ENCODE assay signal across 12 cellular contexts in the genomic region with DNA sequence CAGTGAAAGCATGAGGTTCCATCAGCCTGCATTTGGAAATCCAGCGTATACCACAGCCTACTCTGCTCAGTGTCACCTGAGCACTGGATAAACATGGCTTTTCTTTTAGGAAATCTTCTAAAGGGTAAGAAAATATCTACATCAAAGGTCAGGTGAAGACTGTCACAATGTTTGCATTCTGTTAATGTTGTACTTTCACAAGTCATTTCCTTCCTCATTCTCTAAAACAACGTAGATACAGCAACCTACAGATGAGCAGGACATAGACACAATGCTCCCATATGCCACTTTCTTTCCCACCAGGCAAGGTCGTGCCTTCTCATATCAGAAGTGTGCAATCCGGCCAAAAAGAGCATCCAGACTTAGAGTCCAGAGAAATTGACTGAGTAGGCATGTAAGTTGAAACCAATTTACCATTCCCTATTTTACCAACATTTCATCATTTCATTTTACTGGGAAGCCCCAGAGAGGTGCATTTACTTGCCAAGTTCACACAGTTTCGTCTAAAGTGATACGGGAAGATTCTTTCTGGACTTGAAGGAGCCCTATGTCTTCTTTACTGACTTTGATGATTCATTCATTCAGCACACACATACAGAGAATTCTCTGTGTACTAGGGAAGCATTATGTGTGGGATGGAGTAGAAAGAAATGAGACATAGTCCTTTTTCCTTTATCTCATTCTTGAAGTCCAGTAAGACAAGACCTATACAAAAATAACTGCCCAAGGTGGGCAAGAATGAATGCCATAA. TPM values are rescaled to one million over a fixed set of nuclear protein-coding genes. Genes with fewer than 3 reads are reported as not detected.
DNase-seq lines count a peak whose midpoint lies in the region; ATAC-seq, FAIRE-seq and TF ChIP-seq lines count a peak whose summit lies in the region.
"Had no signal": no experiment of that assay in that cellular context is flagged by ENCODE, and none has a peak within 500 bp of the region (broad histone marks: within the 10 kb centered on the region; RNA-seq: fewer than 3 reads in every experiment).

No MANE protein-coding gene starts in this region.

- H3K27me3 ChIP-seq in mammary epithelial cell (ENCODE audit: insufficient read depth, low read length) (no peaks in the 10 kb centered on the region), psoas muscle (ENCODE audit: insufficient read depth in 3 of 3, low read length in 2 of 3) (no peaks in the 10 kb centered on the region)
- H3K27me3 ChIP-seq: thyroid gland had no signal

- H3K9ac ChIP-seq in mammary epithelial cell (ENCODE audit: insufficient read depth, low read length): no peak overlapping the region
- H3K9ac ChIP-seq: parathyroid adenoma, SK-N-SH had no signal

- TF ChIP-seq CTCF in mammary epithelial cell (conservative IDR thresholded peaks at IDR 0.05 in 1 of 2, IDR thresholded peaks at IDR 0.05 in 1 of 2; ENCODE audit: extremely low read depth in 1 of 2, insufficient read depth in 1 of 2, low read depth in 1 of 2, low read length in 2 of 2) (no peak), psoas muscle (IDR thresholded peaks at IDR 0.05) (no peak)

- peak; percentile 50 for DNase-seq in NAMALWA (ENCODE audit: low spot score)
- DNase-seq in mammary epithelial cell: peak; percentile 45
- DNase-seq in psoas muscle: no peak
- DNase-seq in A172 (ENCODE audit: low spot score): no peak
- DNase-seq in head of caudate nucleus: no peak
- DNase-seq in stimulated activated CD4-positive, alpha-beta T cell treated with anti-CD3 and anti-CD28 coated beads, Interleukin-1b, Interleukin-23, amount 100 ng/mL, for 48 hours: no peak
- DNase-seq in RCC 7860 (ENCODE audit: low spot score): no peak
- DNase-seq: SK-N-SH, thyroid gland had no signal

- FAIRE-seq in RCC 7860 (lab: Jason Lieb, UNC): no peak
- FAIRE-seq: GM18507 had no signal

- in situ Hi-C loops in mammary epithelial cell (cut with MboI; ENCODE audit: low sequenced_read_pairs in 2 of 2): no loop called here

- CTCF ChIA-PET in mammary epithelial cell (lab: Charles Lee; ENCODE audit: low non-redundant PET): no interaction called here

- H3K4me1 ChIP-seq in mammary epithelial cell (ENCODE audit: insufficient read depth, low read length): no peaks in the 10 kb centered on the region
- peaks cover 21% of the 10 kb centered on the region for H3K4me1 ChIP-seq in psoas muscle
- H3K4me1 ChIP-seq: parathyroid adenoma, thyroid gland had no signal

- WGBS in mammary epithelial cell (ENCODE audit: low coverage, missing lambda C conversion rate): 88% methylated on average over 6 of the region's 6 CpGs
- 76 to 80% (median 79%) methylated on average over 6 of the region's 6 CpGs for WGBS in psoas muscle, 3 donors

- H3K4me3 ChIP-seq in mammary epithelial cell (replicated peaks in 1 of 3; ENCODE audit: insufficient read depth in 1 of 3, low read depth in 2 of 3, low read length in 3 of 3) (no peak overlapping the region), psoas muscle (no peak overlapping the region)
- H3K4me3 ChIP-seq: thyroid gland had no signal

- H2AFZ ChIP-seq in mammary epithelial cell (ENCODE audit: low read depth, low read length): no peak overlapping the region
- H2AFZ ChIP-seq: parathyroid adenoma had no signal

- intact Hi-C loops in mammary epithelial cell (cut with micrococcal nuclease) (no loop called here), psoas muscle (cut with DNase I) (no loop called here), head of caudate nucleus (cut with DNase I) (no loop called here)

- H3K79me2 ChIP-seq in mammary epithelial cell (ENCODE audit: insufficient read depth, low read length): no peaks in the 10 kb centered on the region
- H3K79me2 ChIP-seq: parathyroid adenoma had no signal

- no peaks in the 10 kb centered on the region for H4K20me1 ChIP-seq in mammary epithelial cell (ENCODE audit: insufficient read depth, low read length)

- H3K36me3 ChIP-seq in mammary epithelial cell (ENCODE audit: insufficient read depth, low read length) (no peaks in the 10 kb centered on the region), psoas muscle (ENCODE audit: insufficient read depth in 1 of 2, low read depth in 1 of 2) (no peaks in the 10 kb centered on the region)
- H3K36me3 ChIP-seq: thyroid gland had no signal

- no TSS peak for BruUV-seq in mammary epithelial cell (replicated peaks; lab: Mats Ljungman, UMichigan)

- H3K4me2 ChIP-seq in mammary epithelial cell (ENCODE audit: insufficient read depth, low read depth, low read length): no peak overlapping the region
- H3K4me2 ChIP-seq: SK-N-SH had no signal

- H3K9me3 ChIP-seq in mammary epithelial cell (replicated peaks; ENCODE audit: insufficient read depth, low read length) (no peaks in the 10 kb centered on the region), psoas muscle (no peaks in the 10 kb centered on the region)
- H3K9me3 ChIP-seq: SK-N-SH, thyroid gland had no signal

- no peak overlapping the region for H3K27ac ChIP-seq in mammary epithelial cell (ENCODE audit: insufficient read depth, low read depth, low read length)
- peak overlapping the region; percentile 56 for H3K27ac ChIP-seq in psoas muscle
- H3K27ac ChIP-seq: parathyroid adenoma, thyroid gland had no signal

- dilution Hi-C loops in mammary epithelial cell (cut with HindIII; ENCODE audit: low sequenced_read_pairs): no loop called here

- ATAC-seq in GM18861 (IDR thresholded peaks at IDR 0.05; ENCODE audit: unreplicated experiment) (peak; percentile 72), psoas muscle (peak in 1 of 4 donors; percentile 21)

RNA-seq across cellular contexts. Expression of a gene that starts 30.6 kb away (rescaled TPM):
- total RNA-seq in mammary epithelial cell: 100 to 1,000 TPM in 1 of 2 donors, 10 to 100 TPM in 1; 66.8 to 109 TPM
- polyA plus RNA-seq in mammary epithelial cell: 19.1 TPM
- polyA minus RNA-seq in mammary epithelial cell: 149 TPM
- total RNA-seq in psoas muscle: 10 to 100 TPM; 42.8 to 80.3 (median 58.3) TPM
- 1 to 10 TPM; 2.6 to 8.7 (median 3.1) TPM for polyA plus RNA-seq in psoas muscle
- total RNA-seq in A172 (2014; rRNA removed; shearing (Covaris generic)): 16.4 and 31.2 TPM in 2 replicates

Comparison
In these comparisons a context has a peak if more than half of its experiments do, and no peak if none do; other contexts are left out.
1. DNase-seq: peak in NAMALWA (single experiment) and mammary epithelial cell (single experiment); none in psoas muscle (0 of 2), A172 (single experiment), head of caudate nucleus (0 of 42), stimulated activated CD4-positive, alpha-beta T cell treated with anti-CD3 and anti-CD28 coated beads, Interleukin-1b, Interleukin-23, amount 100 ng/mL, for 48 hours (single experiment) and RCC 7860 (single experiment).